ENCODE assay signal across 17 cellular contexts in genomic region chr5:68033029-68033428, GRCh38.
"Had no signal": no experiment of that assay in that cellular context is flagged by ENCODE, and none has a peak within 500 bp of the region (broad histone marks: within the 10 kb centered on the region; RNA-seq: fewer than 3 reads in every experiment).

No MANE protein-coding gene starts in this region.

- H3K9me3 Mint-ChIP-seq: activated T-helper 1 cell treated with anti-CD3 and anti-CD28 coated beads, Interleukin-12 subunit alpha, Interleukin-12 subunit beta, Interleukin-2, Interleukin-4 antibody, amounts not matched to agents 30 ng/mL and 10 ng/mL and 1 ng/mL, durations not matched to agents 14 hours and 24 hours and 36 hours; nephron had no signal

- H3K27ac ChIP-seq: gastroesophageal sphincter, ovary had no signal

- H3K27ac Mint-ChIP-seq: activated CD8-positive, alpha-beta T cell treated with anti-CD3 and anti-CD28 coated beads, Interleukin-2, amount 10 ng/mL, durations not matched to agents 7 days and 5 days; activated T-helper 1 cell treated with anti-CD3 and anti-CD28 coated beads, Interleukin-12 subunit alpha, Interleukin-12 subunit beta, Interleukin-2, Interleukin-4 antibody, amounts not matched to agents 30 ng/mL and 10 ng/mL and 1 ng/mL, durations not matched to agents 14 hours and 24 hours and 36 hours; WTC11 had no signal

- H3K27me3 ChIP-seq: gastroesophageal sphincter, ovary had no signal

- H3K4me3 Mint-ChIP-seq: activated CD8-positive, alpha-beta T cell treated with anti-CD3 and anti-CD28 coated beads, Interleukin-2, amount 10 ng/mL, durations not matched to agents 7 days and 5 days; activated T-helper 1 cell treated with anti-CD3 and anti-CD28 coated beads, Interleukin-12 subunit alpha, Interleukin-12 subunit beta, Interleukin-2, Interleukin-4 antibody, amounts not matched to agents 30 ng/mL and 10 ng/mL and 1 ng/mL, durations not matched to agents 14 hours and 24 hours and 36 hours; nephron; WTC11 had no signal

- DNase-seq: activated CD4-positive, alpha-beta T cell treated with anti-CD3 and anti-CD28 coated beads for 48 hours; activated CD8-positive, alpha-beta memory T cell treated with anti-CD3 and anti-CD28 coated beads, Interleukin-2, amount 50 U/mL, for 48 hours; activated CD8-positive, alpha-beta T cell treated with anti-CD3 and anti-CD28 coated beads, Interleukin-2, amount 10 ng/mL, durations not matched to agents 7 days and 5 days; activated naive CD4-positive, alpha-beta T cell; caudate nucleus; effector CD4-positive, alpha-beta T cell; left cardiac atrium; ovary; stimulated activated CD4-positive, alpha-beta T cell treated with anti-CD3 and anti-CD28 coated beads, Interleukin-12 subunit alpha, Interleukin-12 subunit beta, amount 100 ng/mL, for 4 hours; stimulated activated CD4-positive, alpha-beta T cell treated with anti-CD3 and anti-CD28 coated beads, Interleukin-2, amount 100 ng/mL, for 48 hours; stimulated activated naive CD4-positive, alpha-beta T cell treated with Interleukin-2 at 50 U/mL for 16 hours; T-helper 1 cell had no signal

- H3K36me3 ChIP-seq: gastroesophageal sphincter, ovary had no signal

- H3K9me3 ChIP-seq: gastroesophageal sphincter, ovary had no signal

- H3K36me3 Mint-ChIP-seq: WTC11 had no signal

- H3K4me3 ChIP-seq: coronary artery, gastroesophageal sphincter, ovary had no signal

- ATAC-seq: activated CD8-positive, alpha-beta T cell treated with anti-CD3 and anti-CD28 coated beads, Interleukin-2, amount 10 ng/mL, durations not matched to agents 7 days and 5 days; gastroesophageal sphincter; WTC11 had no signal
